Comparison of ENCODE assay signal across 39 cellular contexts in the genomic region with DNA sequence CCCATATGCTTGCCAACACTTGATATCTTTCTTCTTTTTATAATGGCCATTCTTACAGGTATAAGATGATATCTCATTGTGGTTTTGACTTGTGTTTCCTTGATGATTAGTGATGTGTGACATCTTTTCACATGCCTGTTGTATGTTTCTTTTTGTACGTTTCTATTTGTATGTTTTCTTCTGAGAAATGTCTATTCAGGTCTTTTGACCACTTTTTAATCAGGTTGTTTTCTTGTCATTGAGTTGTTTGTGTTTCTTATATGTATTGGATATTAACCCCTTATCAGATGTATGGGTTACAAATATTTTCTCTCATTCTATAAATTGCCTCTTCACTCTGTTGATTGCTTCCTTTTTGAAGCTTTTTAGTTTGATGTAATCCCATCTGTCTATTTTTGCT. TPM values are rescaled to one million over a fixed set of nuclear protein-coding genes. Genes with fewer than 3 reads are reported as not detected.
"Had no signal": no experiment of that assay in that cellular context is flagged by ENCODE, and none has a peak within 500 bp of the region (broad histone marks: within the 10 kb centered on the region; RNA-seq: fewer than 3 reads in every experiment).

No MANE protein-coding gene starts in this region.

- H3K9me3 ChIP-seq: MG63 had no signal

- H3K36me3 ChIP-seq: MG63 had no signal

- H3K4me3 ChIP-seq: MG63 had no signal

- H3K27ac ChIP-seq: KMS-11 had no signal

- H3K4me2 ChIP-seq: KMS-11 had no signal

- DNase-seq: Karpas-422, Kasumi-1, MG63, MM.1S, MV-4-11, NCI-H1048, NCI-H1092, NCI-H1092 treated with DMSO at 0.1 percent for 48 hours, NCI-H1105, NCI-H1105 treated with DMSO at 0.1 percent for 48 hours, NCI-H1417, NCI-H1417 treated with DMSO at 0.1 percent for 48 hours, NCI-H1436, NCI-H1436 treated with DMSO at 0.1 percent for 48 hours, NCI-H146, NCI-H1694, NCI-H1694 treated with DMSO at 0.1 percent for 48 hours, NCI-H187, NCI-H187 treated with DMSO at 0.1 percent for 48 hours, NCI-H1930, NCI-H2029, NCI-H2029 treated with DMSO at 0.1 percent for 48 hours, NCI-H2081, NCI-H2081 treated with DMSO at 0.1 percent for 48 hours, NCI-H2107, NCI-H2171, NCI-H2171 treated with DMSO at 0.1 percent for 48 hours, NCI-H2227 treated with DMSO at 0.1 percent for 48 hours, NCI-H226, NCI-H345, NCI-H446, NCI-H446 treated with DMSO at 0.1 percent for 48 hours, NCI-H510A, NCI-H510A treated with DMSO at 0.1 percent for 48 hours, NCI-H524 had no signal

- H3K9ac ChIP-seq: KMS-11 had no signal

- H3K27me3 ChIP-seq: MG63 had no signal

RNA-seq across cellular contexts. Expression of a gene that starts 42.4 kb away (rescaled TPM):
- total RNA-seq: LHCN-M2, MCF 10A, NCI-H460 had no signal
